Comparison of ENCODE assay signal across 9 cellular contexts in the genomic region with DNA sequence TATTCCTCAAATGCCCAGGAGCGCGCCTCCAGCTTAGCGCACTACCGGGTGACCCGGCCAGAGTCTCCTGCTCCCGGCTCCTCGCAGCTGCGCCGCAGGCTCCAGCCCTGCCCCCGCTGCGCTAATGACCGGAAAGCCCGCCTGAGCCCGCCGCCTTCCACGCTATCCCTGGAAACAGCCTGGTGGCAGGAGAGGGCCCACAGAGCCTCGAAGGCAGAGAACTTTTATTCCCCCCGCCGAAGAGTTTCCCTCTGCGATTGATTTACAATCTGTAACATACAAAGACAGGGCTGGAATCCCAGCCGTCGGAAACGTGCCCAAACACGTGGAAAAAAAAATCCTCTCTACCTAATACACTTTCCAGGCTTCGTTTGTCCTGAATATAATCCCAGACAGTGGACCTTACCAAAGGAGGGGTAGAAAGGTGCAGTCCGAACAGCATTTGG. TPM values are rescaled to one million over a fixed set of nuclear protein-coding genes. Genes with fewer than 3 reads are reported as not detected.
DNase-seq lines count a peak whose midpoint lies in the region; FAIRE-seq and TF ChIP-seq lines count a peak whose summit lies in the region.
"Had no signal": no experiment of that assay in that cellular context is flagged by ENCODE, and none has a peak within 500 bp of the region (broad histone marks: within the 10 kb centered on the region; RNA-seq: fewer than 3 reads in every experiment).

No MANE protein-coding gene starts in this region.

- H2BK5ac ChIP-seq in H1 (ENCODE audit: low read depth, low read length): no peak overlapping the region

- no peak for TF ChIP-seq EP300 in H1 (IDR thresholded peaks at IDR 0.05; ENCODE audit: borderline replicate concordance in 1 of 2, low read depth in 2 of 2, low read length in 2 of 2)

- H3K56ac ChIP-seq in H1 (replicated peaks; ENCODE audit: insufficient read length, low read depth, low read length): no peak overlapping the region

- no peak overlapping the region for H3K27ac ChIP-seq in CD8-positive, alpha-beta memory T cell (ENCODE audit: low read depth, low read length)
- H3K27ac ChIP-seq in H1 (ENCODE audit: low read depth, low read length): no peak overlapping the region
- no peak overlapping the region for H3K27ac ChIP-seq in neural progenitor cell

- no peak overlapping the region for H2BK15ac ChIP-seq in H1 (ENCODE audit: low read length)

- H4K5ac ChIP-seq in H1 (ENCODE audit: insufficient read length, low read depth, low read length): no peak overlapping the region

- no peak for TF ChIP-seq POLR2A in H1 (IDR thresholded peaks at IDR 0.05; ENCODE audit: control extremely low read depth in 1 of 2, low read depth in 2 of 2, low read length in 2 of 2)

- H2BK20ac ChIP-seq in H1 (ENCODE audit: low read length): peak overlapping the region; percentile 72; the same call in 1 of the 2 replicates

- H3K36me3 Mint-ChIP-seq in CD8-positive, alpha-beta memory T cell: peaks cover 0 to 2% (median 0%) of the 10 kb centered on the region in 3 donors
- H3K36me3 Mint-ChIP-seq in neural progenitor cell: peaks cover 18% of the 10 kb centered on the region

- H3K79me2 ChIP-seq in H1 (ENCODE audit: control insufficient read depth in 1 of 2, insufficient read depth in 2 of 2, low read length in 2 of 2): no peaks in the 10 kb centered on the region
- H3K79me2 ChIP-seq in neural progenitor cell (ENCODE audit: low read depth): peaks cover 27% of the 10 kb centered on the region

- H2BK12ac ChIP-seq in H1 (ENCODE audit: low read depth, low read length): no peak overlapping the region

- no peaks in the 10 kb centered on the region for H3K36me3 ChIP-seq in CD8-positive, alpha-beta memory T cell (ENCODE audit: insufficient read depth, low read length)
- no peaks in the 10 kb centered on the region for H3K36me3 ChIP-seq in H1 (ENCODE audit: control insufficient read depth in 2 of 4, insufficient read depth in 4 of 4, low read length in 3 of 4)
- H3K36me3 ChIP-seq in neural progenitor cell: no peaks in the 10 kb centered on the region

- CTCF ChIA-PET in CD8-positive, alpha-beta memory T cell (lab: Charles Lee): interaction anchor here (1.2 to 1.3 kb wide), 2 partner anchors 14 to 260 kb away, joined by 3 read pairs; no protein-coding TSS in a partner anchor
- CTCF ChIA-PET in H1 (lab: Charles Lee; ENCODE audit: partially characterized antibody): interaction anchor here (1.0 to 2.6 kb wide), 6 partner anchors 20 to 176 kb away, joined by 3 to 11 read pairs (median 4); a partner anchor contains a TSS

- H3K4me3 ChIP-seq in CD8-positive, alpha-beta memory T cell (ENCODE audit: low read length): peak overlapping the region; percentile 34
- H3K4me3 ChIP-seq in H1 (ENCODE audit: extremely low read depth in 1 of 4, insufficient read depth in 2 of 4, low read depth in 3 of 4, low read length in 4 of 4) (peak overlapping the region in 1 of 4 experiments; percentile 60; a peak in 2 of 8 replicates), neural progenitor cell (peak overlapping the region; percentile 66)

- H4K20me1 ChIP-seq in H1 (replicated peaks in 1 of 2; ENCODE audit: control insufficient read depth in 1 of 2, insufficient read depth in 2 of 2, low read length in 2 of 2) (peaks cover 5 to 21% of the 10 kb centered on the region in 2 experiments), neural progenitor cell (ENCODE audit: low read depth) (peaks cover 53% of the 10 kb centered on the region)

- POLR2A ChIA-PET in CD8-positive, alpha-beta memory T cell (lab: Charles Lee): no interaction called here
- POLR2A ChIA-PET in H1 (lab: Charles Lee; ENCODE audit: partially characterized antibody): interaction anchor here (1.0 to 1.8 kb wide), 4 partner anchors 19 to 98 kb away, joined by 3 to 7 read pairs (median 4); a partner anchor contains a TSS

- 5% methylated on average over 26 of the region's 26 CpGs; no CpG with 5 or more reads in 1 of the 2 experiments for WGBS in H1 (ENCODE audit: extremely low coverage in 1 of 2, insufficient coverage in 1 of 2, insufficient read length in 1 of 2, insufficient replicate concordance in 2 of 2, low coverage in 1 of 2, low lambda C conversion rate in 2 of 2, missing lambda C conversion rate in 1 of 2), 2 experiments

- H3K18ac ChIP-seq in H1 (ENCODE audit: extremely low read depth, low read length): no peak overlapping the region

- peaks cover 32 to 49% (median 37%) of the 10 kb centered on the region in 3 donors for H3K4me1 Mint-ChIP-seq in CD8-positive, alpha-beta memory T cell
- H3K4me1 Mint-ChIP-seq in neural progenitor cell: peaks cover 57% of the 10 kb centered on the region

- peaks cover 63% of the 10 kb centered on the region for H3K27me3 ChIP-seq in CD8-positive, alpha-beta memory T cell (ENCODE audit: insufficient read depth, low read length, poor library complexity, severe bottlenecking)
- H3K27me3 ChIP-seq in H1 (replicated peaks in 1 of 4; ENCODE audit: control insufficient read depth in 3 of 4, extremely low read depth in 1 of 4, insufficient read depth in 3 of 4, low read length in 3 of 4) (peaks cover 70 to 100% (median 99%) of the 10 kb centered on the region in 4 experiments), neural progenitor cell (peaks cover 91% of the 10 kb centered on the region)

- H2AK5ac ChIP-seq in H1 (ENCODE audit: low read depth, low read length): peak overlapping the region; percentile 33; the same call in 1 of the 2 replicates

- no peak for DNase-seq in CD8-positive, alpha-beta memory T cell
- peak; percentile 47 for DNase-seq in NCI-H1105 (lab: John Stamatoyannopoulos, UW)
- peak in 1 of 2 experiments; percentile 71 for DNase-seq in H1 (ENCODE audit: low read depth in 1 of 2, low spot score in 2 of 2)
- DNase-seq in neural progenitor cell (ENCODE audit: low spot score): peak; percentile 81
- no peak for DNase-seq in C1 segment of cervical spinal cord (lab: John Stamatoyannopoulos, UW)
- no peak for DNase-seq in NCI-H446 treated with DMSO at 0.1 percent for 48 hours (lab: John Stamatoyannopoulos, UW)
- DNase-seq in activated CD4-positive, alpha-beta T cell treated with anti-CD3 and anti-CD28 coated beads for 48 hours: no peak
- DNase-seq in SIG-M5 treated with dmso at 0.1 percent for 504 hours (lab: John Stamatoyannopoulos, UW; ENCODE audit: unreplicated experiment): no peak

- H3K9ac ChIP-seq in H1 (replicated peaks in 1 of 4; ENCODE audit: extremely low read depth in 1 of 4, low read depth in 3 of 4, low read length in 3 of 4) (no peak overlapping the region), neural progenitor cell (no peak overlapping the region)

- peaks cover 41% of the 10 kb centered on the region for H3K4me1 ChIP-seq in CD8-positive, alpha-beta memory T cell (ENCODE audit: insufficient read depth, low read length)
- peaks cover 21 to 34% (median 24%) of the 10 kb centered on the region in 4 experiments for H3K4me1 ChIP-seq in H1 (replicated peaks in 1 of 4; ENCODE audit: control insufficient read depth in 3 of 4, insufficient read depth in 4 of 4, low read length in 3 of 4)
- peaks cover 38% of the 10 kb centered on the region for H3K4me1 ChIP-seq in neural progenitor cell

- no peaks in the 10 kb centered on the region for H3K9me3 ChIP-seq in CD8-positive, alpha-beta memory T cell (ENCODE audit: low read length)
- H3K9me3 ChIP-seq in H1 (ENCODE audit: insufficient read depth in 2 of 2, low read depth in 1 of 2, low read length in 1 of 2): no peaks in the 10 kb centered on the region
- H3K9me3 ChIP-seq in neural progenitor cell (ENCODE audit: low read depth): no peaks in the 10 kb centered on the region

- H3K9me3 Mint-ChIP-seq in CD8-positive, alpha-beta memory T cell: no peaks in the 10 kb centered on the region
- H3K9me3 Mint-ChIP-seq in neural progenitor cell: no peaks in the 10 kb centered on the region

- H3K27me3 Mint-ChIP-seq in CD8-positive, alpha-beta memory T cell: peaks cover 83 to 90% of the 10 kb centered on the region in 2 donors
- H3K27me3 Mint-ChIP-seq in neural progenitor cell (ENCODE audit: insufficient read depth, low read depth): peaks cover 10% of the 10 kb centered on the region

- H3K79me1 ChIP-seq in H1 (ENCODE audit: low read depth, low read length): no peaks in the 10 kb centered on the region; the same call in 1 of the 2 replicates

- H3K4ac ChIP-seq in H1 (replicated peaks; ENCODE audit: insufficient read length, low read depth, low read length): no peak overlapping the region

- H3K4me2 ChIP-seq in H1 (ENCODE audit: insufficient read depth in 1 of 2, low read depth in 2 of 2, low read length in 2 of 2) (peak overlapping the region; percentile 90 to 99), neural progenitor cell (peak overlapping the region; percentile 82)

- FAIRE-seq in H1 (lab: Jason Lieb, UNC): no peak
- FAIRE-seq: colon had no signal

- H2AFZ ChIP-seq in H1 (ENCODE audit: low read length): no peak overlapping the region
- H2AFZ ChIP-seq in neural progenitor cell (replicated peaks): no peak overlapping the region

- no peak for TF ChIP-seq RAD21 in H1 (IDR thresholded peaks at IDR 0.05 in 1 of 2, conservative IDR thresholded peaks at IDR 0.05 in 1 of 2; ENCODE audit: low read depth in 2 of 2, low read length in 2 of 2)

- H3K23me2 ChIP-seq in H1 (ENCODE audit: low read depth, low read length): peaks cover 25% of the 10 kb centered on the region

- H3K23ac ChIP-seq in H1 (ENCODE audit: insufficient read length): no peak overlapping the region

- no peak overlapping the region for H3K14ac ChIP-seq in H1 (ENCODE audit: insufficient read length)

- H3K4me3 Mint-ChIP-seq in CD8-positive, alpha-beta memory T cell: peak overlapping the region; percentile 56 to 80 (median 68)
- H3K4me3 Mint-ChIP-seq in neural progenitor cell: peak overlapping the region; percentile 92

- H3F3A ChIP-seq in neural progenitor cell (ENCODE audit: low read depth): peaks cover 58% of the 10 kb centered on the region

- H2BK120ac ChIP-seq in H1 (replicated peaks; ENCODE audit: low read depth, low read length): no peak overlapping the region

- peak overlapping the region in 1 of 8 donors; percentile 35 for H3K27ac Mint-ChIP-seq in CD8-positive, alpha-beta memory T cell
- peak overlapping the region; percentile 67 for H3K27ac Mint-ChIP-seq in neural progenitor cell

- TF ChIP-seq CTCF in H1 (IDR thresholded peaks at IDR 0.05; ENCODE audit: control extremely low read depth in 1 of 3, insufficient read depth in 1 of 3, low read depth in 1 of 3, low read length in 3 of 3): no peak
- no peak for TF ChIP-seq CTCF in neural progenitor cell (IDR thresholded peaks at IDR 0.05)

- H4K8ac ChIP-seq in H1 (ENCODE audit: extremely low read depth, insufficient read depth, low read length): no peak overlapping the region

- no peak overlapping the region for H4K91ac ChIP-seq in H1 (replicated peaks; ENCODE audit: insufficient read length, low read length)

RNA-seq across cellular contexts. Expression of a gene that starts 1.5 kb away (rescaled TPM):
- total RNA-seq in CD8-positive, alpha-beta memory T cell: not detected
- polyA plus RNA-seq in CD8-positive, alpha-beta memory T cell: not detected
- total RNA-seq in H1 (2021; fragmentation: NEBNext Ultra II Directional; extraction: Animal tissue kit (Norgen Biotek cat#: 25700)): 11.7 and 14.6 TPM in 2 replicates
- polyA plus RNA-seq in H1 (2011; rRNA removed): 4.2 and 8.8 TPM in 2 replicates
- 6.4 TPM for polyA plus RNA-seq in H1 (2011; cell fraction: cytosol; rRNA removed)
- 34.3 TPM for polyA plus RNA-seq in H1 (2011; cell fraction: nucleus; rRNA removed)
- 7.3 to 9.9 TPM (median 8.3 TPM) in 4 replicates for polyA plus RNA-seq in H1 (2012, experiment 1 of 2)
- polyA plus RNA-seq in H1 (2012, experiment 2 of 2): 8.6 TPM
- 10.3 TPM for polyA plus RNA-seq in H1 (2013, experiment 1 of 2)
- polyA plus RNA-seq in H1 (2013, experiment 2 of 2): 8.7 TPM
- polyA minus RNA-seq in H1 (2011; rRNA and poly(A)+ RNA removed): 2.9 and 5.7 TPM in 2 replicates
- polyA minus RNA-seq in H1 (2011; cell fraction: cytosol; rRNA and poly(A)+ RNA removed): 7.3 TPM
- polyA minus RNA-seq in H1 (2011; cell fraction: nucleus; rRNA and poly(A)+ RNA removed): 7.9 TPM
- 69.1 and 330 TPM in 2 replicates for total RNA-seq in neural progenitor cell (ENCODE audit: low replicate concordance)

RNA-seq across cellular contexts. Expression of a gene that starts 39.4 kb away (rescaled TPM):
- total RNA-seq in CD8-positive, alpha-beta memory T cell: 100 to 1,000 TPM; 178 to 186 TPM
- polyA plus RNA-seq in CD8-positive, alpha-beta memory T cell: 56.8 TPM
- 36.6 and 37.0 TPM in 2 replicates for total RNA-seq in H1 (2021; fragmentation: NEBNext Ultra II Directional; extraction: Animal tissue kit (Norgen Biotek cat#: 25700))
- polyA plus RNA-seq in H1 (2011; rRNA removed): 35.7 and 45.3 TPM in 2 replicates
- polyA plus RNA-seq in H1 (2011; cell fraction: cytosol; rRNA removed): 50.0 TPM
- 47.3 TPM for polyA plus RNA-seq in H1 (2011; cell fraction: nucleus; rRNA removed)
- polyA plus RNA-seq in H1 (2012, experiment 1 of 2): 30.0 to 40.7 TPM (median 38.1 TPM) in 4 replicates
- polyA plus RNA-seq in H1 (2012, experiment 2 of 2): 22.3 TPM
- polyA plus RNA-seq in H1 (2013, experiment 1 of 2): 29.9 TPM
- 32.5 TPM for polyA plus RNA-seq in H1 (2013, experiment 2 of 2)
- polyA minus RNA-seq in H1 (2011; rRNA and poly(A)+ RNA removed): 64.9 and 98.9 TPM in 2 replicates
- polyA minus RNA-seq in H1 (2011; cell fraction: cytosol; rRNA and poly(A)+ RNA removed): 23.5 TPM
- polyA minus RNA-seq in H1 (2011; cell fraction: nucleus; rRNA and poly(A)+ RNA removed): 34.8 TPM
- 87.5 and 115 TPM in 2 replicates for total RNA-seq in neural progenitor cell (ENCODE audit: low replicate concordance)

Comparison
In these comparisons a context has a peak if more than half of its experiments do, and no peak if none do; other contexts are left out.
1. DNase-seq: peak in NCI-H1105 (single experiment) and neural progenitor cell (single experiment); none in CD8-positive, alpha-beta memory T cell (0 of 5), C1 segment of cervical spinal cord (0 of 14), NCI-H446 treated with DMSO at 0.1 percent for 48 hours (single experiment), activated CD4-positive, alpha-beta T cell treated with anti-CD3 and anti-CD28 coated beads for 48 hours (single experiment) and SIG-M5 treated with dmso at 0.1 percent for 504 hours (single experiment).
2. RNA of a gene that starts 1.5 kb away (total RNA-seq): 69.1 to 330 TPM in neural progenitor cell and 11.7 to 14.6 TPM in H1; not detected in CD8-positive, alpha-beta memory T cell; every median in the first group is over 10 times any median in the second.